13 cellular contexts compared by ENCODE assay signal in the genomic region with DNA sequence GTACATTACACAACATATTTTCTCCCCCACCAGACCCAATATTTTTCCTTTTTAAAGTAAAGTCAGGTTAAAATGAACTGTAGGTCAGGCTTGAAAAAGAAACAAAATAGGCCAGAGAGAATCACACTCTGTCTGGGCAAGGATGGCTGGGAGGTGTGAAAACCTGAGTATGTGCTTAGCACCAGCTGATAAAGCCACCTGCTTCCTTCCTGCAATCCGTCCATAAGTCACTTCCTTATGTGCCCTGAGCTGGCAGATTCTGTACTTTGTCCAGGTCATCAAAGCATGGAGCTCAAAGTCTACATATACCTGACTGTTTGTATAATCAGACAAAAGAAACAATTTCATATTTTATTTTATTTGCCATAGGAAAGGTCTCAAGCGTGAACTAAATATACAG. TPM values are rescaled to one million over a fixed set of nuclear protein-coding genes. Genes with fewer than 3 reads are reported as not detected.
DNase-seq lines count a peak whose midpoint lies in the region; ATAC-seq and TF ChIP-seq lines count a peak whose summit lies in the region.
"Had no signal": no experiment of that assay in that cellular context is flagged by ENCODE, and none has a peak within 500 bp of the region (broad histone marks: within the 10 kb centered on the region; RNA-seq: fewer than 3 reads in every experiment).

No MANE protein-coding gene starts in this region.

- peak; percentile 77 for ATAC-seq in activated naive CD8-positive, alpha-beta T cell treated with anti-CD3 and anti-CD28 coated beads, Interleukin-2, amount 10 ng/mL, durations not matched to agents 7 days and 5 days (ENCODE audit: low read depth)
- no peak for ATAC-seq in GM19397 (IDR thresholded peaks at IDR 0.05; ENCODE audit: unreplicated experiment)

- no peaks in the 10 kb centered on the region for H3K27me3 ChIP-seq in effector memory CD4-positive, alpha-beta T cell (replicated peaks; ENCODE audit: control insufficient read depth, insufficient read depth, low read length, poor library complexity, severe bottlenecking)
- H3K27me3 ChIP-seq in stomach = no peaks in the 10 kb centered on the region
- H3K27me3 ChIP-seq: brain microvascular endothelial cell had no signal

- peak overlapping the region; percentile 11 for H3K27ac Mint-ChIP-seq in activated naive CD8-positive, alpha-beta T cell treated with anti-CD3 and anti-CD28 coated beads, Interleukin-2, amount 10 ng/mL, durations not matched to agents 7 days and 5 days
- no peak overlapping the region for H3K27ac Mint-ChIP-seq in activated naive CD8-positive, alpha-beta T cell treated with anti-CD3 and anti-CD28 coated beads for 36 hours
- H3K27ac Mint-ChIP-seq in activated naive CD4-positive, alpha-beta T cell treated with anti-CD3 and anti-CD28 coated beads for 36 hours = no peak overlapping the region

- no peak overlapping the region for H3K27ac ChIP-seq in effector memory CD4-positive, alpha-beta T cell (ENCODE audit: insufficient read depth, low read length, poor library complexity, severe bottlenecking)
- H3K27ac ChIP-seq in stomach = peak overlapping the region in 3 of 5 donors; percentile 61 to 85 (median 77)
- H3K27ac ChIP-seq: brain microvascular endothelial cell, C4-2B, KMS-11 had no signal

- peaks cover 18% of the 10 kb centered on the region for H3K36me3 ChIP-seq in effector memory CD4-positive, alpha-beta T cell (ENCODE audit: control insufficient read depth, insufficient read depth, low read length)
- peaks cover 0 to 28% (median 17%) of the 10 kb centered on the region in 4 donors for H3K36me3 ChIP-seq in stomach

- H3K9me3 Mint-ChIP-seq in activated naive CD8-positive, alpha-beta T cell treated with anti-CD3 and anti-CD28 coated beads, Interleukin-2, amount 10 ng/mL, durations not matched to agents 7 days and 5 days = peaks cover 2% of the 10 kb centered on the region
- H3K9me3 Mint-ChIP-seq in activated naive CD8-positive, alpha-beta T cell treated with anti-CD3 and anti-CD28 coated beads for 36 hours = no peaks in the 10 kb centered on the region
- H3K9me3 Mint-ChIP-seq in activated naive CD4-positive, alpha-beta T cell treated with anti-CD3 and anti-CD28 coated beads for 36 hours = no peaks in the 10 kb centered on the region

- H3K4me3 ChIP-seq in effector memory CD4-positive, alpha-beta T cell (ENCODE audit: insufficient read depth, low read depth, low read length, poor library complexity, severe bottlenecking) = no peak overlapping the region
- H3K4me3 ChIP-seq in stomach = no peak overlapping the region

- no peak for TF ChIP-seq EP300 in stomach (IDR thresholded peaks at IDR 0.05)

- intact Hi-C loops in stomach (cut with DNase I; ENCODE audit: low total_unique reads) = no loop called here
- intact Hi-C loops in activated naive CD4-positive, alpha-beta T cell treated with anti-CD3 and anti-CD28 coated beads for 36 hours (cut with micrococcal nuclease) = no loop called here

- TF ChIP-seq POLR2A in stomach (IDR thresholded peaks at IDR 0.05) = no peak

- H3K36me3 Mint-ChIP-seq in activated naive CD8-positive, alpha-beta T cell treated with anti-CD3 and anti-CD28 coated beads, Interleukin-2, amount 10 ng/mL, durations not matched to agents 7 days and 5 days = peaks cover 17% of the 10 kb centered on the region
- peaks cover 2% of the 10 kb centered on the region for H3K36me3 Mint-ChIP-seq in activated naive CD8-positive, alpha-beta T cell treated with anti-CD3 and anti-CD28 coated beads for 36 hours
- peaks cover 6% of the 10 kb centered on the region for H3K36me3 Mint-ChIP-seq in activated naive CD4-positive, alpha-beta T cell treated with anti-CD3 and anti-CD28 coated beads for 36 hours (ENCODE audit: low read depth)

- 34 to 52% (median 43%) methylated on average over 2 of the region's 2 CpGs for WGBS in stomach, 5 donors

- H3K4me3 Mint-ChIP-seq in activated naive CD8-positive, alpha-beta T cell treated with anti-CD3 and anti-CD28 coated beads, Interleukin-2, amount 10 ng/mL, durations not matched to agents 7 days and 5 days = peak overlapping the region; percentile 35
- no peak overlapping the region for H3K4me3 Mint-ChIP-seq in activated naive CD8-positive, alpha-beta T cell treated with anti-CD3 and anti-CD28 coated beads for 36 hours
- H3K4me3 Mint-ChIP-seq in activated naive CD4-positive, alpha-beta T cell treated with anti-CD3 and anti-CD28 coated beads for 36 hours = no peak overlapping the region

- H3K4me1 Mint-ChIP-seq in activated naive CD8-positive, alpha-beta T cell treated with anti-CD3 and anti-CD28 coated beads, Interleukin-2, amount 10 ng/mL, durations not matched to agents 7 days and 5 days = peaks cover 24% of the 10 kb centered on the region
- H3K4me1 Mint-ChIP-seq in activated naive CD8-positive, alpha-beta T cell treated with anti-CD3 and anti-CD28 coated beads for 36 hours = peaks cover 8% of the 10 kb centered on the region
- peaks cover 32% of the 10 kb centered on the region for H3K4me1 Mint-ChIP-seq in activated naive CD4-positive, alpha-beta T cell treated with anti-CD3 and anti-CD28 coated beads for 36 hours (ENCODE audit: low read depth)

- no peaks in the 10 kb centered on the region for H3K9me3 ChIP-seq in effector memory CD4-positive, alpha-beta T cell (ENCODE audit: control insufficient read depth, low read length)
- no peaks in the 10 kb centered on the region for H3K9me3 ChIP-seq in stomach

- DNase-seq in activated naive CD8-positive, alpha-beta T cell treated with anti-CD3 and anti-CD28 coated beads, Interleukin-2, amount 10 ng/mL, durations not matched to agents 7 days and 5 days = no peak
- no peak for DNase-seq in activated naive CD8-positive, alpha-beta T cell treated with anti-CD3 and anti-CD28 coated beads for 36 hours
- DNase-seq in NCI-H1417 treated with DMSO at 0.1 percent for 48 hours (lab: John Stamatoyannopoulos, UW) = peak; percentile 4
- DNase-seq in effector memory CD4-positive, alpha-beta T cell = peak in 2 of 3 donors; percentile 3 to 8
- peak; percentile 38 for DNase-seq in stomach
- DNase-seq in iPS-NIHi11 (ENCODE audit: low spot score) = no peak
- no peak for DNase-seq in activated naive CD4-positive, alpha-beta T cell treated with anti-CD3 and anti-CD28 coated beads for 36 hours
- DNase-seq: activated CD4-positive, alpha-beta T cell treated with anti-CD3 and anti-CD28 coated beads, Interleukin-2, amount 50 U/mL, for 1 hour; brain microvascular endothelial cell; posterior cingulate gyrus had no signal

- H3K4me1 ChIP-seq in effector memory CD4-positive, alpha-beta T cell (ENCODE audit: control insufficient read depth, insufficient read depth, low read length, poor library complexity, severe bottlenecking) = peaks cover 11% of the 10 kb centered on the region
- H3K4me1 ChIP-seq in stomach = peaks cover 0 to 41% (median 23%) of the 10 kb centered on the region in 4 donors

- POLR2A ChIA-PET in activated naive CD8-positive, alpha-beta T cell treated with anti-CD3 and anti-CD28 coated beads, Interleukin-2, amount 10 ng/mL, durations not matched to agents 7 days and 5 days (lab: Charles Lee) = interaction anchor here (0.6 to 0.8 kb wide), 2 partner anchors 22 to 37 kb away, joined by 3 read pairs; partner anchors contain the start of gene ANTXR2

- CTCF ChIA-PET in activated naive CD4-positive, alpha-beta T cell treated with anti-CD3 and anti-CD28 coated beads for 36 hours (lab: Charles Lee) = interaction anchor here (0.6 kb wide), 1 partner anchor 178 kb away, joined by 3 read pairs; no protein-coding TSS in a partner anchor

- no peaks in the 10 kb centered on the region for H3K27me3 Mint-ChIP-seq in activated naive CD8-positive, alpha-beta T cell treated with anti-CD3 and anti-CD28 coated beads, Interleukin-2, amount 10 ng/mL, durations not matched to agents 7 days and 5 days
- H3K27me3 Mint-ChIP-seq in activated naive CD8-positive, alpha-beta T cell treated with anti-CD3 and anti-CD28 coated beads for 36 hours = no peaks in the 10 kb centered on the region
- no peaks in the 10 kb centered on the region for H3K27me3 Mint-ChIP-seq in activated naive CD4-positive, alpha-beta T cell treated with anti-CD3 and anti-CD28 coated beads for 36 hours (ENCODE audit: low read depth)

- no peak for TF ChIP-seq CTCF in stomach (IDR thresholded peaks at IDR 0.05)

RNA-seq across cellular contexts. Expression of gene ANTXR2, which starts 37.7 kb away (rescaled TPM):
- 10 to 100 TPM; 20.8 to 27.6 TPM for total RNA-seq in activated naive CD8-positive, alpha-beta T cell treated with anti-CD3 and anti-CD28 coated beads, Interleukin-2, amount 10 ng/mL, durations not matched to agents 7 days and 5 days
- total RNA-seq in activated naive CD8-positive, alpha-beta T cell treated with anti-CD3 and anti-CD28 coated beads for 36 hours = 1 to 10 TPM; 1.5 to 2.0 TPM
- 100 to 1,000 TPM in 2 of 5 donors, 10 to 100 TPM in 3; 30.3 to 116 (median 69.2) TPM for total RNA-seq in stomach
- polyA plus RNA-seq in stomach = 10 to 100 TPM in 2 of 3 donors, 1 to 10 TPM in 1; 8.3 to 19.0 (median 10.5) TPM
- under 1 TPM; 0.50 to 0.79 TPM for total RNA-seq in activated naive CD4-positive, alpha-beta T cell treated with anti-CD3 and anti-CD28 coated beads for 36 hours

Comparison
In these comparisons a context has a peak if more than half of its experiments do, and no peak if none do; other contexts are left out.
1. RNA of gene ANTXR2, which starts 37.7 kb away (total RNA-seq): 30.3 to 116 TPM in stomach and 20.8 to 27.6 TPM in activated naive CD8-positive, alpha-beta T cell treated with anti-CD3 and anti-CD28 coated beads, Interleukin-2, amount 10 ng/mL, durations not matched to agents 7 days and 5 days; 1.5 to 2.0 TPM in activated naive CD8-positive, alpha-beta T cell treated with anti-CD3 and anti-CD28 coated beads for 36 hours and 0.50 to 0.79 TPM in activated naive CD4-positive, alpha-beta T cell treated with anti-CD3 and anti-CD28 coated beads for 36 hours; every median in the first group is over 4 times any median in the second.
2. DNase-seq: peak in NCI-H1417 treated with DMSO at 0.1 percent for 48 hours (single experiment), effector memory CD4-positive, alpha-beta T cell (2 of 3) and stomach (single experiment); none in activated naive CD8-positive, alpha-beta T cell treated with anti-CD3 and anti-CD28 coated beads, Interleukin-2, amount 10 ng/mL, durations not matched to agents 7 days and 5 days (single experiment), activated naive CD8-positive, alpha-beta T cell treated with anti-CD3 and anti-CD28 coated beads for 36 hours (single experiment), iPS-NIHi11 (single experiment) and activated naive CD4-positive, alpha-beta T cell treated with anti-CD3 and anti-CD28 coated beads for 36 hours (single experiment).